8 cellular contexts compared by ENCODE assay signal in genomic region chr10:23158370-23158769, GRCh38. TPM values are rescaled to one million over a fixed set of nuclear protein-coding genes. Genes with fewer than 3 reads are reported as not detected.
DNase-seq lines count a peak whose midpoint lies in the region; ATAC-seq and TF ChIP-seq lines count a peak whose summit lies in the region.

No MANE protein-coding gene starts in this region.

- H3K4me3 Mint-ChIP-seq in activated CD4-positive, alpha-beta T cell treated with anti-CD3 and anti-CD28 coated beads, Interleukin-2, amount 10 ng/mL, durations not matched to agents 7 days and 5 days, result no peak overlapping the region
- no peak overlapping the region for H3K4me3 Mint-ChIP-seq in naive thymus-derived CD8-positive, alpha-beta T cell

- peak; percentile 65 for ATAC-seq in HG02981 (IDR thresholded peaks at IDR 0.05; ENCODE audit: unreplicated experiment)
- peak in 1 of 2 donors; percentile 54 for ATAC-seq in naive thymus-derived CD8-positive, alpha-beta T cell

- peaks cover 5% of the 10 kb centered on the region for H3K27me3 Mint-ChIP-seq in activated CD4-positive, alpha-beta T cell treated with anti-CD3 and anti-CD28 coated beads, Interleukin-2, amount 10 ng/mL, durations not matched to agents 7 days and 5 days
- peaks cover 23 to 68% (median 37%) of the 10 kb centered on the region in 5 donors for H3K27me3 Mint-ChIP-seq in naive thymus-derived CD8-positive, alpha-beta T cell

- CTCF ChIA-PET in activated CD4-positive, alpha-beta T cell treated with anti-CD3 and anti-CD28 coated beads, Interleukin-2, amount 10 ng/mL, durations not matched to agents 7 days and 5 days (lab: Charles Lee), result interaction anchor here (1.0 to 1.9 kb wide), 4 partner anchors 8 to 1038 kb away, joined by 4 to 7 read pairs (median 6); no protein-coding TSS in a partner anchor

- H3K4me1 Mint-ChIP-seq in activated CD4-positive, alpha-beta T cell treated with anti-CD3 and anti-CD28 coated beads, Interleukin-2, amount 10 ng/mL, durations not matched to agents 7 days and 5 days, result peaks cover 7% of the 10 kb centered on the region
- H3K4me1 Mint-ChIP-seq in naive thymus-derived CD8-positive, alpha-beta T cell, result peaks cover 0 to 6% (median 1%) of the 10 kb centered on the region in 4 donors

- TF ChIP-seq CTCF in GM12873 (IDR thresholded peaks at IDR 0.05; ENCODE audit: insufficient read depth, low read depth, low read length, missing control alignments), result peak; percentile 89

- H3K27ac Mint-ChIP-seq in activated CD4-positive, alpha-beta T cell treated with anti-CD3 and anti-CD28 coated beads, Interleukin-2, amount 10 ng/mL, durations not matched to agents 7 days and 5 days, result no peak overlapping the region
- H3K27ac Mint-ChIP-seq in naive thymus-derived CD8-positive, alpha-beta T cell, result no peak overlapping the region

- H3K36me3 Mint-ChIP-seq in activated CD4-positive, alpha-beta T cell treated with anti-CD3 and anti-CD28 coated beads, Interleukin-2, amount 10 ng/mL, durations not matched to agents 7 days and 5 days (ENCODE audit: low read depth), result no peaks in the 10 kb centered on the region
- H3K36me3 Mint-ChIP-seq in naive thymus-derived CD8-positive, alpha-beta T cell, result no peaks in the 10 kb centered on the region

- DNase-seq in AG08395 (ENCODE audit: low spot score), result peak; percentile 79
- DNase-seq in NCI-H2196 (lab: John Stamatoyannopoulos, UW; ENCODE audit: unreplicated experiment), result peak; percentile 39
- peak; percentile 41 for DNase-seq in activated CD4-positive, alpha-beta T cell treated with anti-CD3 and anti-CD28 coated beads, Interleukin-2, amount 10 ng/mL, durations not matched to agents 7 days and 5 days
- peak; percentile 50 for DNase-seq in fibroblast of gingiva (ENCODE audit: low read depth)
- DNase-seq in naive thymus-derived CD8-positive, alpha-beta T cell, result peak in 8 of 10 donors; percentile 3 to 34 (median 17)
- no peak for DNase-seq in cortex of kidney (lab: John Stamatoyannopoulos, UW)

- no peaks in the 10 kb centered on the region for H3K9me3 Mint-ChIP-seq in activated CD4-positive, alpha-beta T cell treated with anti-CD3 and anti-CD28 coated beads, Interleukin-2, amount 10 ng/mL, durations not matched to agents 7 days and 5 days
- H3K9me3 Mint-ChIP-seq in naive thymus-derived CD8-positive, alpha-beta T cell, result no peaks in the 10 kb centered on the region

- POLR2A ChIA-PET in activated CD4-positive, alpha-beta T cell treated with anti-CD3 and anti-CD28 coated beads, Interleukin-2, amount 10 ng/mL, durations not matched to agents 7 days and 5 days (lab: Charles Lee), result no interaction called here
- POLR2A ChIA-PET in naive thymus-derived CD8-positive, alpha-beta T cell (lab: Charles Lee), result no interaction called here

RNA-seq across cellular contexts. Expression of gene PTF1A, which starts 33.7 kb away (rescaled TPM):
- total RNA-seq in activated CD4-positive, alpha-beta T cell treated with anti-CD3 and anti-CD28 coated beads, Interleukin-2, amount 10 ng/mL, durations not matched to agents 7 days and 5 days, result not detected
- not detected for total RNA-seq in naive thymus-derived CD8-positive, alpha-beta T cell
- not detected for polyA plus RNA-seq in naive thymus-derived CD8-positive, alpha-beta T cell
